Comparison of ENCODE assay signal across 26 cellular contexts in the genomic region with DNA sequence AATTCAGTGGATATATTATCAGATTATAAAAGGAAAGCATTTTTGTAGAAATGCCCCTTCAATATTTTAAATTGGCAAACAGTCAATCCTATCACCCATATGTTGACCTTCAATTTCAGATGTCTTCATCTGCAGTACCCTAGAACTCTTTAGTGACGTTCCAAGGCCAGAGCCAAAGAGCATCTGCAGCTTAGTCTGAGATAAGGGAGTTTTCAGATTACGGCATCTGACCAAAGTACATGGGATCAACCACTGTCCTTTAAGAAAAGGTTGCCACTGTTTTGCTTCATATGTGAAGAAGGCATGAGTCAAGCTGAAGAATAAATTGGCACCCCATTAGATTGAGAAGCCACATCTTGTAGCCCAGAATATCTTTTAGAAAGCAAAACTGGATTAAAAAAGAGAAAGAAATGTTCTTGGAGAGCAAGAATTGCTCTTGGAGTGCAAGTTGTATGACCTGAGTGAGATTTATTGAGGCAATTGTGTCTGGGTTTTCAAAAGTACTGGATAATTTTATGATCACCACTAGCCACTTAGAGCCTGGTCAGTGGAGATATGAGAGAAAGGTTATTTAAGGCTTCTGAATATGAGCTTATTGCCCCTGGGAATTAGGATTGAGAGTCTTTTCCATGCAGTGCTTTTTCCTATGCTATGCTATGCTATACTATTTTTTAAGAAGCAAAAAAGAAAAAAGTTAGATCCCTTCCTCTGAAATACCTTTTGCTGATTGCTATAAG.
"Had no signal": no experiment of that assay in that cellular context is flagged by ENCODE, and none has a peak within 500 bp of the region (broad histone marks: within the 10 kb centered on the region; RNA-seq: fewer than 3 reads in every experiment).

No MANE protein-coding gene starts in this region.

- H3K27ac ChIP-seq: epithelial cell of prostate, gastrocnemius medialis, heart left ventricle, hepatocyte, prostate gland, right atrium auricular region, sigmoid colon, spleen, testis, tibial artery, upper lobe of left lung had no signal

- ATAC-seq: esophagus mucosa; gastrocnemius medialis; heart left ventricle; left cardiac atrium; left ventricle myocardium superior; naive thymus-derived CD8-positive, alpha-beta T cell; stimulated activated memory B cell treated with anti-CD40 and anti-IgM and Interleukin-4, amounts not matched to agents 10 μg/mL and 1 μg/mL and 100 μg/mL, for 72 hours; stimulated activated naive CD8-positive, alpha-beta T cell treated with anti-CD3 and anti-CD28 coated beads, Interleukin-15, Interleukin-2, amounts not matched to agents 100 U/mL and 50 U/mL, for 24 hours had no signal

- H3K27me3 ChIP-seq: gastrocnemius medialis, heart left ventricle, hepatocyte, right atrium auricular region, sigmoid colon, spleen, testis, tibial artery, upper lobe of left lung had no signal

- H3K4me1 ChIP-seq: right atrium auricular region, sigmoid colon, spleen, testis, tibial artery, upper lobe of left lung had no signal

- H3K36me3 ChIP-seq: gastrocnemius medialis, heart left ventricle, prostate gland, right atrium auricular region, sigmoid colon, spleen, tibial artery, upper lobe of left lung had no signal

- H3K4me3 ChIP-seq: gastrocnemius medialis, heart left ventricle, hepatocyte, lung, prostate gland, right atrium auricular region, sigmoid colon, spleen, testis, tibial artery, upper lobe of left lung had no signal

- DNase-seq: effector CD8-positive, alpha-beta T cell; endodermal cell; foreskin fibroblast; gastrocnemius medialis; heart left ventricle; kidney; left cardiac atrium; left ventricle myocardium superior; naive thymus-derived CD8-positive, alpha-beta T cell; nephron progenitor cell; nucleus accumbens; sigmoid colon; spleen; stimulated activated CD4-positive, alpha-beta T cell treated with anti-CD3 and anti-CD28 coated beads, Interleukin-4, amount 100 ng/mL, for 4 hours; stimulated activated naive CD8-positive, alpha-beta T cell treated with anti-CD3 and anti-CD28 coated beads, Interleukin-15, Interleukin-2, amounts not matched to agents 100 U/mL and 50 U/mL, for 24 hours; substantia nigra; testis; tibial artery; upper lobe of left lung had no signal

- H3K9me3 ChIP-seq: gastrocnemius medialis, heart left ventricle, prostate gland, right atrium auricular region, sigmoid colon, spleen, testis, tibial artery, upper lobe of left lung had no signal
